ENCODE assay signal across 7 cellular contexts in genomic region chr10:75408512-75408881, GRCh38. TPM values are rescaled to one million over a fixed set of nuclear protein-coding genes. Genes with fewer than 3 reads are reported as not detected.
A peak's percentile ranks its signal among the peaks of the same experiment; 100 is the strongest.
DNase-seq lines count a peak whose midpoint lies in the region; ATAC-seq and TF ChIP-seq lines count a peak whose summit lies in the region.

No MANE protein-coding gene starts in this region.

- no peak for DNase-seq in HEK293T (ENCODE audit: extremely low spot score)
- DNase-seq in activated T-helper 2 cell treated with anti-CD3 and anti-CD28 coated beads, Interferon-gamma antibody, Interleukin-2, Interleukin-4, amounts not matched to agents 10 μg/mL and 5 μg/mL and 100 μg/mL, durations not matched to agents 14 hours and 24 hours and 36 hours (ENCODE audit: low spot score), result no peak
- DNase-seq in activated CD4-positive, alpha-beta T cell treated with anti-CD3 and anti-CD28 coated beads for 48 hours, result no peak

- H3K27me3 Mint-ChIP-seq in activated T-helper 2 cell treated with anti-CD3 and anti-CD28 coated beads, Interferon-gamma antibody, Interleukin-2, Interleukin-4, amounts not matched to agents 10 μg/mL and 5 μg/mL and 100 μg/mL, durations not matched to agents 14 hours and 24 hours and 36 hours (ENCODE audit: low read depth), result peaks cover 66% of the 10 kb centered on the region
- H3K27me3 Mint-ChIP-seq in stimulated activated memory B cell treated with anti-CD40 and anti-IgM and Interleukin-4, amounts not matched to agents 10 μg/mL and 1 μg/mL and 100 μg/mL, for 72 hours, result peaks cover 89% of the 10 kb centered on the region

- no peak overlapping the region for H3K27ac ChIP-seq in iPS-18a (ENCODE audit: low read length)

- H3K27me3 ChIP-seq in iPS-18a (ENCODE audit: control insufficient read depth, insufficient read depth, low read length), result peaks cover 97% of the 10 kb centered on the region

- no peaks in the 10 kb centered on the region for H3K36me3 Mint-ChIP-seq in activated T-helper 2 cell treated with anti-CD3 and anti-CD28 coated beads, Interferon-gamma antibody, Interleukin-2, Interleukin-4, amounts not matched to agents 10 μg/mL and 5 μg/mL and 100 μg/mL, durations not matched to agents 14 hours and 24 hours and 36 hours (ENCODE audit: low read depth)
- H3K36me3 Mint-ChIP-seq in stimulated activated memory B cell treated with anti-CD40 and anti-IgM and Interleukin-4, amounts not matched to agents 10 μg/mL and 1 μg/mL and 100 μg/mL, for 72 hours, result peaks cover 5% of the 10 kb centered on the region

- H3K9ac ChIP-seq in iPS-18a (ENCODE audit: low read length), result no peak overlapping the region

- peaks cover 2% of the 10 kb centered on the region for H3K9me3 ChIP-seq in iPS-18a (ENCODE audit: control insufficient read depth, low read depth, low read length)

- CTCF ChIA-PET in HEK293T (lab: Yijun Ruan, JAX), result no interaction called here

- no peak overlapping the region for H3K27ac Mint-ChIP-seq in activated T-helper 2 cell treated with anti-CD3 and anti-CD28 coated beads, Interferon-gamma antibody, Interleukin-2, Interleukin-4, amounts not matched to agents 10 μg/mL and 5 μg/mL and 100 μg/mL, durations not matched to agents 14 hours and 24 hours and 36 hours
- H3K27ac Mint-ChIP-seq in stimulated activated memory B cell treated with anti-CD40 and anti-IgM and Interleukin-4, amounts not matched to agents 10 μg/mL and 1 μg/mL and 100 μg/mL, for 72 hours, result no peak overlapping the region

- intact Hi-C loops in activated T-helper 2 cell treated with anti-CD3 and anti-CD28 coated beads, Interferon-gamma antibody, Interleukin-2, Interleukin-4, amounts not matched to agents 10 μg/mL and 5 μg/mL and 100 μg/mL, durations not matched to agents 14 hours and 24 hours and 36 hours (cut with micrococcal nuclease), result no loop called here

- H3K4me3 Mint-ChIP-seq in activated T-helper 2 cell treated with anti-CD3 and anti-CD28 coated beads, Interferon-gamma antibody, Interleukin-2, Interleukin-4, amounts not matched to agents 10 μg/mL and 5 μg/mL and 100 μg/mL, durations not matched to agents 14 hours and 24 hours and 36 hours (ENCODE audit: low read depth), result peak overlapping the region; percentile 41
- peak overlapping the region; percentile 23 for H3K4me3 Mint-ChIP-seq in stimulated activated memory B cell treated with anti-CD40 and anti-IgM and Interleukin-4, amounts not matched to agents 10 μg/mL and 1 μg/mL and 100 μg/mL, for 72 hours

- ATAC-seq in stimulated activated memory B cell treated with anti-CD40 and anti-IgM and Interleukin-4, amounts not matched to agents 10 μg/mL and 1 μg/mL and 100 μg/mL, for 72 hours, result no peak
- ATAC-seq in GM19035 (IDR thresholded peaks at IDR 0.05; ENCODE audit: unreplicated experiment), result no peak
- ATAC-seq in GM21360 (IDR thresholded peaks at IDR 0.05; ENCODE audit: unreplicated experiment), result no peak

- POLR2A ChIA-PET in HEK293T (lab: Yijun Ruan, JAX), result interaction anchor here (1.2 to 1.6 kb wide), 6 partner anchors 15 to 104 kb away, joined by 3 to 10 read pairs (median 4); no protein-coding TSS in a partner anchor

- H3K36me3 ChIP-seq in iPS-18a (ENCODE audit: control insufficient read depth, low read depth, low read length), result no peaks in the 10 kb centered on the region

- no peaks in the 10 kb centered on the region for H3K9me3 Mint-ChIP-seq in activated T-helper 2 cell treated with anti-CD3 and anti-CD28 coated beads, Interferon-gamma antibody, Interleukin-2, Interleukin-4, amounts not matched to agents 10 μg/mL and 5 μg/mL and 100 μg/mL, durations not matched to agents 14 hours and 24 hours and 36 hours
- H3K9me3 Mint-ChIP-seq in stimulated activated memory B cell treated with anti-CD40 and anti-IgM and Interleukin-4, amounts not matched to agents 10 μg/mL and 1 μg/mL and 100 μg/mL, for 72 hours, result peaks cover 6% of the 10 kb centered on the region

- H3K4me3 ChIP-seq in iPS-18a (ENCODE audit: low read length), result peak overlapping the region; percentile 62

- H3K4me1 ChIP-seq in iPS-18a (ENCODE audit: control insufficient read depth, low read depth, low read length), result peaks cover 34% of the 10 kb centered on the region

- peaks cover 16% of the 10 kb centered on the region for H3K4me1 Mint-ChIP-seq in activated T-helper 2 cell treated with anti-CD3 and anti-CD28 coated beads, Interferon-gamma antibody, Interleukin-2, Interleukin-4, amounts not matched to agents 10 μg/mL and 5 μg/mL and 100 μg/mL, durations not matched to agents 14 hours and 24 hours and 36 hours (ENCODE audit: low read depth)
- H3K4me1 Mint-ChIP-seq in stimulated activated memory B cell treated with anti-CD40 and anti-IgM and Interleukin-4, amounts not matched to agents 10 μg/mL and 1 μg/mL and 100 μg/mL, for 72 hours, result peaks cover 19% of the 10 kb centered on the region

TF ChIP-seq in HEK293T, 16 proteins besides CTCF, POLR2A, EP300 and RAD21:
- TF ChIP-seq L3MBTL2 (conservative IDR thresholded peaks at IDR 0.05) (peak; percentile 74), CTBP1 (IDR thresholded peaks at IDR 0.05; ENCODE audit: borderline replicate concordance) (no peak), ELF4 (IDR thresholded peaks at IDR 0.05) (no peak)

RNA-seq across cellular contexts. Expression of gene ZNF503, which starts 6.9 kb away (rescaled TPM):
- 0.30 and 0.34 TPM in 2 replicates for total RNA-seq in activated T-helper 2 cell treated with anti-CD3 and anti-CD28 coated beads, Interferon-gamma antibody, Interleukin-2, Interleukin-4, amounts not matched to agents 10 μg/mL and 5 μg/mL and 100 μg/mL, durations not matched to agents 14 hours and 24 hours and 36 hours

RNA-seq across cellular contexts. Expression of gene LRMDA, which starts 22.9 kb away (rescaled TPM):
- not detected in 2 replicates for total RNA-seq in activated T-helper 2 cell treated with anti-CD3 and anti-CD28 coated beads, Interferon-gamma antibody, Interleukin-2, Interleukin-4, amounts not matched to agents 10 μg/mL and 5 μg/mL and 100 μg/mL, durations not matched to agents 14 hours and 24 hours and 36 hours
